Comparison of ENCODE assay signal across 25 cellular contexts in genomic region chr19:31039151-31039550, GRCh38.
"Had no signal": no experiment of that assay in that cellular context is flagged by ENCODE, and none has a peak within 500 bp of the region (broad histone marks: within the 10 kb centered on the region; RNA-seq: fewer than 3 reads in every experiment).

No MANE protein-coding gene starts in this region.

- H3K4me1 ChIP-seq: colonic mucosa, esophagus squamous epithelium, gastrocnemius medialis, heart right ventricle, left lung, lower lobe of right lung had no signal

- H3K36me3 ChIP-seq: colonic mucosa, esophagus squamous epithelium, gastrocnemius medialis, heart right ventricle, left lung, lower lobe of right lung had no signal

- H3K27me3 ChIP-seq: colonic mucosa, esophagus squamous epithelium, gastrocnemius medialis had no signal

- H3K4me3 ChIP-seq: colonic mucosa, esophagus squamous epithelium, gastrocnemius medialis, heart right ventricle, left lung, lower lobe of right lung, mucosa of descending colon had no signal

- DNase-seq: colonic mucosa; cortex of kidney; effector CD8-positive, alpha-beta T cell; effector memory CD8-positive, alpha-beta T cell; endodermal cell; erythroblast; esophagus squamous epithelium; foreskin fibroblast; foreskin melanocyte; gastrocnemius medialis; glutamatergic neuron; head of caudate nucleus; heart right ventricle; hippocampal formation; left cardiac atrium; left lung; left ventricle myocardium superior; lower lobe of right lung; mucosa of descending colon; naive B cell had no signal

- FAIRE-seq: endometrium, islet of Langerhans, keratinocyte had no signal

- H3K27ac ChIP-seq: colonic mucosa, epithelial cell of prostate, esophagus squamous epithelium, gastrocnemius medialis, heart right ventricle, left lung, lower lobe of right lung had no signal

- ATAC-seq: effector memory CD8-positive, alpha-beta T cell; esophagus mucosa; gastrocnemius medialis; heart right ventricle; left cardiac atrium; left lung; left ventricle myocardium superior; lower lobe of right lung; mucosa of descending colon had no signal

- H3K9me3 ChIP-seq: colonic mucosa, esophagus squamous epithelium, gastrocnemius medialis, left lung, lower lobe of right lung, mucosa of descending colon had no signal
